Comparison of ENCODE assay signal across 24 cellular contexts in genomic region chr4:4842476-4843441, GRCh38. TPM values are rescaled to one million over a fixed set of nuclear protein-coding genes. Genes with fewer than 3 reads are reported as not detected.
"Had no signal": no experiment of that assay in that cellular context is flagged by ENCODE, and none has a peak within 500 bp of the region (broad histone marks: within the 10 kb centered on the region; RNA-seq: fewer than 3 reads in every experiment).

No MANE protein-coding gene starts in this region.

- H3K4me2 ChIP-seq: hepatocyte had no signal

- H3K36me3 ChIP-seq: cardiac muscle cell, left ventricle myocardium inferior, SJSA1, thoracic aorta, upper lobe of left lung had no signal

- H3K27ac ChIP-seq: cardiac muscle cell, hepatocyte, left ventricle myocardium inferior, SJSA1, thoracic aorta, upper lobe of left lung had no signal

- H3K4me1 ChIP-seq: left ventricle myocardium inferior, SJSA1, upper lobe of left lung had no signal

- H3K4me3 Mint-ChIP-seq: activated CD8-positive, alpha-beta T cell treated with anti-CD3 and anti-CD28 coated beads, Interleukin-2, amount 10 ng/mL, durations not matched to agents 7 days and 5 days; activated naive CD4-positive, alpha-beta T cell treated with anti-CD3 and anti-CD28 coated beads for 36 hours; activated naive CD8-positive, alpha-beta T cell treated with anti-CD3 and anti-CD28 coated beads, Interleukin-2, amount 50 U/mL, for 24 hours; effector memory CD8-positive, alpha-beta T cell; nephron; stimulated activated memory B cell treated with anti-CD40 and anti-IgM and Interleukin-4, amounts not matched to agents 10 μg/mL and 1 μg/mL and 100 μg/mL, for 72 hours had no signal

- H3K9me3 ChIP-seq: left ventricle myocardium inferior, SJSA1, thoracic aorta, upper lobe of left lung had no signal

- H2AFZ ChIP-seq: hepatocyte had no signal

- ATAC-seq: activated CD8-positive, alpha-beta T cell treated with anti-CD3 and anti-CD28 coated beads, Interleukin-2, amount 10 ng/mL, durations not matched to agents 7 days and 5 days; activated naive CD8-positive, alpha-beta T cell treated with anti-CD3 and anti-CD28 coated beads, Interleukin-2, amount 50 U/mL, for 24 hours; effector memory CD8-positive, alpha-beta T cell; esophagus mucosa; sciatic nerve; stimulated activated memory B cell treated with anti-CD40 and anti-IgM and Interleukin-4, amounts not matched to agents 10 μg/mL and 1 μg/mL and 100 μg/mL, for 72 hours had no signal

- H3K27ac Mint-ChIP-seq: activated CD8-positive, alpha-beta T cell treated with anti-CD3 and anti-CD28 coated beads, Interleukin-2, amount 10 ng/mL, durations not matched to agents 7 days and 5 days; activated naive CD4-positive, alpha-beta T cell treated with anti-CD3 and anti-CD28 coated beads for 36 hours; activated naive CD8-positive, alpha-beta T cell treated with anti-CD3 and anti-CD28 coated beads, Interleukin-2, amount 50 U/mL, for 24 hours; activated T-helper 2 cell treated with anti-CD3 and anti-CD28 coated beads, Interferon-gamma antibody, Interleukin-2, Interleukin-4, amounts not matched to agents 10 μg/mL and 5 μg/mL and 100 μg/mL, durations not matched to agents 14 hours and 24 hours and 36 hours; nephron; stimulated activated memory B cell treated with anti-CD40 and anti-IgM and Interleukin-4, amounts not matched to agents 10 μg/mL and 1 μg/mL and 100 μg/mL, for 72 hours had no signal

- DNase-seq: activated CD4-positive, alpha-beta T cell treated with anti-CD3 and anti-CD28 coated beads for 48 hours; activated CD8-positive, alpha-beta T cell treated with anti-CD3 and anti-CD28 coated beads, Interleukin-2, amount 10 ng/mL, durations not matched to agents 7 days and 5 days; activated naive CD4-positive, alpha-beta T cell treated with anti-CD3 and anti-CD28 coated beads for 36 hours; activated naive CD8-positive, alpha-beta T cell treated with anti-CD3 and anti-CD28 coated beads, Interleukin-2, amount 50 U/mL, for 24 hours; activated T-cell treated with anti-CD3 and anti-CD28 coated beads, Interleukin-2, amount 50 U/mL, for 1 hour; effector memory CD8-positive, alpha-beta T cell; glutamatergic neuron; left ventricle myocardium inferior; mammary epithelial cell; midbrain; small intestine; stimulated activated CD4-positive, alpha-beta T cell treated with anti-CD3 and anti-CD28 coated beads, Interleukin-2, amount 100 ng/mL, for 24 hours; T-helper 1 cell; T-helper 9 cell; upper lobe of left lung had no signal

- H3K79me2 ChIP-seq: hepatocyte had no signal

- H3K4me3 ChIP-seq: cardiac muscle cell, hepatocyte, left ventricle myocardium inferior, SJSA1, thoracic aorta, upper lobe of left lung had no signal

- H3K4me1 Mint-ChIP-seq: stimulated activated memory B cell treated with anti-CD40 and anti-IgM and Interleukin-4, amounts not matched to agents 10 μg/mL and 1 μg/mL and 100 μg/mL, for 72 hours had no signal

- H3K9me3 Mint-ChIP-seq: activated naive CD8-positive, alpha-beta T cell treated with anti-CD3 and anti-CD28 coated beads, Interleukin-2, amount 50 U/mL, for 24 hours; activated T-helper 2 cell treated with anti-CD3 and anti-CD28 coated beads, Interferon-gamma antibody, Interleukin-2, Interleukin-4, amounts not matched to agents 10 μg/mL and 5 μg/mL and 100 μg/mL, durations not matched to agents 14 hours and 24 hours and 36 hours; effector memory CD8-positive, alpha-beta T cell; nephron; stimulated activated memory B cell treated with anti-CD40 and anti-IgM and Interleukin-4, amounts not matched to agents 10 μg/mL and 1 μg/mL and 100 μg/mL, for 72 hours had no signal

- H3K27me3 ChIP-seq: cardiac muscle cell, SJSA1 had no signal

- H3K36me3 Mint-ChIP-seq: stimulated activated memory B cell treated with anti-CD40 and anti-IgM and Interleukin-4, amounts not matched to agents 10 μg/mL and 1 μg/mL and 100 μg/mL, for 72 hours had no signal

RNA-seq across cellular contexts. Expression of gene MSX1, which starts 16.7 kb away (rescaled TPM):
- total RNA-seq: activated CD8-positive, alpha-beta T cell treated with anti-CD3 and anti-CD28 coated beads, Interleukin-2, amount 10 ng/mL, durations not matched to agents 7 days and 5 days; activated naive CD4-positive, alpha-beta T cell treated with anti-CD3 and anti-CD28 coated beads for 36 hours; activated T-helper 2 cell treated with anti-CD3 and anti-CD28 coated beads, Interferon-gamma antibody, Interleukin-2, Interleukin-4, amounts not matched to agents 10 μg/mL and 5 μg/mL and 100 μg/mL, durations not matched to agents 14 hours and 24 hours and 36 hours had no signal
